2 cellular contexts compared by ENCODE assay signal in genomic region chr11:57491371-57492061, GRCh38.
TF ChIP-seq lines count a peak whose summit lies in the region.

No MANE protein-coding gene starts in this region.

TF ChIP-seq in SK-N-SH, 30 proteins besides CTCF, POLR2A, EP300 and RAD21:
- TF ChIP-seq SMC3 (IDR thresholded peaks at IDR 0.05; ENCODE audit: low read depth, low read length): peak; percentile 50
- TF ChIP-seq YY1 (IDR thresholded peaks at IDR 0.05; ENCODE audit: low read depth): no peak
- no peak for TF ChIP-seq NFIC (IDR thresholded peaks at IDR 0.05; ENCODE audit: borderline replicate concordance)
- no peak for TF ChIP-seq GABPA (IDR thresholded peaks at IDR 0.05; ENCODE audit: low read depth)

TF ChIP-seq in GM12878, 131 proteins besides CTCF, POLR2A, EP300 and RAD21:
- TF ChIP-seq KLF5 (IDR thresholded peaks at IDR 0.05; ENCODE audit: partially characterized antibody) (no peak), CEBPB (IDR thresholded peaks at IDR 0.05; ENCODE audit: borderline replicate concordance in 1 of 2, low read depth in 2 of 2, low read length in 2 of 2) (peak in 1 of 2 experiments; percentile 24; a peak in 1 of 4 replicates), SMC3 (IDR thresholded peaks at IDR 0.05; ENCODE audit: borderline replicate concordance, low read length) (peak; percentile 57; the same call in 1 of the 2 replicates)
